Comparison of ENCODE assay signal across 8 cellular contexts in the genomic region with DNA sequence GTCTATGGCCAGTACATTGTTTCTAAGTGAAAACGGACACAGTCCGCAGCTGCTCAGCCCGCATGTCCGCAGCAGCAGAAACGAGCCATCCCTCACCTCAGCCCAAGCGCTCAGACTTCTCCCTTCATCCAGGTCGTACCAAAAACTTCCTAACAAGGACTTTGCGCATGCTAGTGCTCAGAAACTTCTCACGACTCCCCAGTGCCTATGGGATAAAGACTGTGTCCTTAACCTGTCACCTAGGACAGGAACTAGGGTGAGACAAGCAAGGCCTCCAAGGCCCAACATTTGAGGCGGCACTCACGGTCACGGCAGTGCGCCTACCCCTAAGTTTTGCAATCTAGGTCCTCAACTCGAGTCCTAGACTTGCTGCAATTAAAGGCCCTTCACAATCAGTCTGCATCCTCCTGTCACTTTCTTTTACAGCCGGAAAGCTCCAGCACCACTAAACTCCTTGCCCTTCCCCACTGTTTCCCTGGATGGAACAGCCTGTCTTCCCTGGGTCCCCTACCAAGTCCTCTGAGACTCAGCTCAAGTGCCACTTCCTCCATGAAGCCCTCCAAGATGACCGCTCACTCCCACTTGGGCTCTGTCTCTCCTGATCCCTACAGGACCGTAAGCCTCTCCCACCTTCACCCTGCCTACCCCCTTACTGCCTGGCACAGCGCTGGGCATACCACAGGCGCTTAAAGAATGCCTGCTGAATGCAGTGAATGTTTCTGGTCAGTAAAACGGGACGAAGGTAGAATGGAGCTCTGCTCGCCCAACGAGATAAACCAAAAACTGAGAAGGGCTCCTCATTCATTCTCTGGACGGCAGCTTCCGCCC. TPM values are rescaled to one million over a fixed set of nuclear protein-coding genes. Genes with fewer than 3 reads are reported as not detected.
DNase-seq lines count a peak whose midpoint lies in the region; ATAC-seq and TF ChIP-seq lines count a peak whose summit lies in the region.

No MANE protein-coding gene starts in this region.

- TF ChIP-seq POLR2A in sigmoid colon (IDR thresholded peaks at IDR 0.05) = no peak

- H3K27me3 ChIP-seq in H7 (ENCODE audit: control insufficient read depth, insufficient read depth, low read length) (no peaks in the 10 kb centered on the region), WERI-Rb-1 (ENCODE audit: insufficient read depth, low read depth, severe bottlenecking) (no peaks in the 10 kb centered on the region), sigmoid colon (no peaks in the 10 kb centered on the region)

- peak overlapping the region; percentile 99 for H3K27ac ChIP-seq in WERI-Rb-1
- H3K27ac ChIP-seq in sigmoid colon = peak overlapping the region in 3 of 4 donors; percentile 79 to 87 (median 81)

- peaks cover 0 to 25% (median 23%) of the 10 kb centered on the region in 4 donors for H3K4me1 ChIP-seq in sigmoid colon

- H3K36me3 ChIP-seq in H7 (replicated peaks; ENCODE audit: control insufficient read depth, insufficient read depth, low read length) (no peaks in the 10 kb centered on the region; the same call in 1 of the 2 replicates), WERI-Rb-1 (peaks cover 37% of the 10 kb centered on the region), sigmoid colon (no peaks in the 10 kb centered on the region)

- no peak for DNase-seq in AG09309 (ENCODE audit: low read depth)
- no peak for DNase-seq in H7
- DNase-seq in WERI-Rb-1 = no peak
- peak; percentile 15 for DNase-seq in left cardiac atrium
- DNase-seq in sigmoid colon = no peak
- DNase-seq in effector CD8-positive, alpha-beta T cell (lab: John Stamatoyannopoulos, UW) = no peak

- WGBS in sigmoid colon, 2 donors = 15 to 40% methylated on average over 25 of the region's 25 CpGs

- TF ChIP-seq EP300 in sigmoid colon (IDR thresholded peaks at IDR 0.05) = no peak

- intact Hi-C loops in left cardiac atrium (cut with DNase I) (no loop called here), sigmoid colon (cut with DNase I) (no loop called here)

- no peak for ATAC-seq in left cardiac atrium
- ATAC-seq in GM18873 (IDR thresholded peaks at IDR 0.05; ENCODE audit: low FRiP score, unreplicated experiment) = no peak
- ATAC-seq in GM19395 (IDR thresholded peaks at IDR 0.05; ENCODE audit: unreplicated experiment) = no peak

- peak overlapping the region; percentile 83 for H3K4me3 ChIP-seq in AG09309 (ENCODE audit: control insufficient read depth, low read depth, low read length)
- H3K4me3 ChIP-seq in H7 (ENCODE audit: insufficient read depth, low read depth, low read length) = peak overlapping the region; percentile 85
- peak overlapping the region; percentile 87 for H3K4me3 ChIP-seq in WERI-Rb-1 (ENCODE audit: low read depth, low read length)
- H3K4me3 ChIP-seq in sigmoid colon = peak overlapping the region; percentile 66 to 94 (median 69)

- H3K9me3 ChIP-seq in WERI-Rb-1 (ENCODE audit: severe bottlenecking) (no peaks in the 10 kb centered on the region), sigmoid colon (no peaks in the 10 kb centered on the region)

- no peak for TF ChIP-seq CTCF in AG09309 (IDR thresholded peaks at IDR 0.05; ENCODE audit: control insufficient read depth, insufficient read depth, low read depth, low read length, missing control alignments)
- no peak for TF ChIP-seq CTCF in WERI-Rb-1 (IDR thresholded peaks at IDR 0.05; ENCODE audit: low read depth, low read length)
- TF ChIP-seq CTCF in sigmoid colon (IDR thresholded peaks at IDR 0.05) = no peak

RNA-seq across cellular contexts. Expression of gene CLN6, which starts 1.2 kb away (rescaled TPM):
- total RNA-seq in H7 (2014; rRNA removed; shearing (Covaris generic)) = 32.5 and 33.7 TPM in 2 replicates
- total RNA-seq in left cardiac atrium (10 to 100 TPM; 10.7 to 12.3 TPM), sigmoid colon (10 to 100 TPM in 3 of 4 donors, 1 to 10 TPM in 1; 9.3 to 17.4 (median 12.7) TPM)
- 10 to 100 TPM in 1 of 3 donors, 1 to 10 TPM in 2; 5.4 to 43.3 (median 7.2) TPM for polyA plus RNA-seq in sigmoid colon

RNA-seq across cellular contexts. Expression of gene CALML4, which starts 23.2 kb away (rescaled TPM):
- 5.6 and 7.4 TPM in 2 replicates for total RNA-seq in H7 (2014; rRNA removed; shearing (Covaris generic))
- total RNA-seq in left cardiac atrium (1 to 10 TPM; 3.7 to 4.3 TPM), sigmoid colon (10 to 100 TPM in 1 of 4 donors, 1 to 10 TPM in 3; 3.9 to 10.9 (median 5.4) TPM)
- polyA plus RNA-seq in sigmoid colon = 100 to 1,000 TPM; 154 to 309 (median 214) TPM

RNA-seq across cellular contexts. Expression of gene FEM1B, which starts 49.2 kb away (rescaled TPM):
- 78.4 and 91.7 TPM in 2 replicates for total RNA-seq in H7 (2014; rRNA removed; shearing (Covaris generic))
- total RNA-seq in left cardiac atrium (10 to 100 TPM; 41.1 to 69.7 TPM), sigmoid colon (10 to 100 TPM; 54.7 to 64.2 (median 62.8) TPM)
- polyA plus RNA-seq in sigmoid colon = 10 to 100 TPM; 11.4 to 12.9 (median 11.6) TPM
